2 cellular contexts compared by ENCODE assay signal in genomic region chr1:93828437-93828756, GRCh38.
TF ChIP-seq lines count a peak whose summit lies in the region.

No MANE protein-coding gene starts in this region.

TF ChIP-seq in SK-N-SH, 30 proteins besides CTCF, POLR2A, EP300 and RAD21:
- TF ChIP-seq YY1 (IDR thresholded peaks at IDR 0.05; ENCODE audit: low read depth) (no peak), RXRA (IDR thresholded peaks at IDR 0.05; ENCODE audit: borderline replicate concordance, low read depth) (no peak), IRF3 (IDR thresholded peaks at IDR 0.05; ENCODE audit: low read depth, low read length) (no peak), USF1 (IDR thresholded peaks at IDR 0.05; ENCODE audit: borderline replicate concordance, low read depth) (no peak), SMC3 (IDR thresholded peaks at IDR 0.05; ENCODE audit: low read depth, low read length) (no peak), USF2 (IDR thresholded peaks at IDR 0.05; ENCODE audit: borderline replicate concordance, low read depth, low read length) (no peak), ZBTB33 (IDR thresholded peaks at IDR 0.05; ENCODE audit: borderline replicate concordance, low read depth) (no peak), MEF2A (IDR thresholded peaks at IDR 0.05; ENCODE audit: borderline replicate concordance, low read depth) (no peak), TCF12 (IDR thresholded peaks at IDR 0.05) (no peak), MXI1 (IDR thresholded peaks at IDR 0.05; ENCODE audit: low read depth, low read length) (no peak), POLR2AphosphoS5 (IDR thresholded peaks at IDR 0.05; ENCODE audit: low read depth, low read length) (no peak), PBX3 (IDR thresholded peaks at IDR 0.05) (no peak), FOSL2 (IDR thresholded peaks at IDR 0.05; ENCODE audit: borderline replicate concordance, low read depth) (no peak), REST (IDR thresholded peaks at IDR 0.05; ENCODE audit: low read depth, low read length) (no peak), RFX5 (IDR thresholded peaks at IDR 0.05; ENCODE audit: low read length) (no peak), TEAD4 (IDR thresholded peaks at IDR 0.05; ENCODE audit: borderline replicate concordance, insufficient read depth) (no peak), FOXJ3 (CRISPR knock-in tag; IDR thresholded peaks at IDR 0.05) (no peak), FOXM1 (IDR thresholded peaks at IDR 0.05; ENCODE audit: low read depth) (no peak), TAF1 (IDR thresholded peaks at IDR 0.05; ENCODE audit: borderline replicate concordance, low read depth, low read length) (no peak)

TF ChIP-seq in SK-N-SH treated with all-trans-retinoic acid at 6 μM for 48 hours, 23 proteins besides CTCF, POLR2A, EP300 and RAD21:
- TF ChIP-seq SNAI2 (CRISPR knock-in tag; IDR thresholded peaks at IDR 0.05): no peak
- TF ChIP-seq ARNTL (CRISPR knock-in tag; IDR thresholded peaks at IDR 0.05; ENCODE audit: borderline replicate concordance, low read depth): no peak
- TF ChIP-seq OSR1 (CRISPR knock-in tag; IDR thresholded peaks at IDR 0.05): no peak
- no peak for TF ChIP-seq PPARA (CRISPR knock-in tag; IDR thresholded peaks at IDR 0.05; ENCODE audit: borderline replicate concordance)
- TF ChIP-seq ISL1 (CRISPR knock-in tag; IDR thresholded peaks at IDR 0.05): no peak
- no peak for TF ChIP-seq ESRRG (CRISPR knock-in tag; IDR thresholded peaks at IDR 0.05)
